In genomic region chr3:135148431-135148830, GRCh38 we compare ENCODE assay signal across 30 cellular contexts.
DNase-seq lines count a peak whose midpoint lies in the region; ATAC-seq and TF ChIP-seq lines count a peak whose summit lies in the region.
"Had no signal": no experiment of that assay in that cellular context is flagged by ENCODE, and none has a peak within 500 bp of the region (broad histone marks: within the 10 kb centered on the region; RNA-seq: fewer than 3 reads in every experiment).

No MANE protein-coding gene starts in this region.

- TF ChIP-seq CTCF in adrenal gland (IDR thresholded peaks at IDR 0.05), result no peak
- no peak for TF ChIP-seq CTCF in gastrocnemius medialis (IDR thresholded peaks at IDR 0.05 in 4 of 5, conservative IDR thresholded peaks at IDR 0.05 in 1 of 5)
- TF ChIP-seq CTCF in omental fat pad (IDR thresholded peaks at IDR 0.05), result no peak

- in situ Hi-C loops in gastrocnemius medialis (cut with MboI; ENCODE audit: low sequenced_read_pairs in 4 of 4), result no loop called here

- DNase-seq in adrenal gland, result peak in 6 of 7 donors; percentile 48 to 84 (median 56)
- peak; percentile 27 for DNase-seq in cardiac septum (ENCODE audit: low spot score)
- DNase-seq in left lobe of liver (ENCODE audit: low spot score), result peak; percentile 91
- peak; percentile 75 to 83 for DNase-seq in gastrocnemius medialis
- DNase-seq in AML-193 (lab: John Stamatoyannopoulos, UW), result no peak
- no peak for DNase-seq in 8988T
- no peak for DNase-seq in omental fat pad (ENCODE audit: low spot score)
- no peak for DNase-seq in cerebellum (ENCODE audit: low spot score)
- DNase-seq: activated CD4-positive, alpha-beta T cell treated with anti-CD3 and anti-CD28 coated beads for 4 hours; activated naive CD4-positive, alpha-beta T cell treated with anti-CD3 and anti-CD28 coated beads, Interleukin-2, amount 10 ng/mL, durations not matched to agents 7 days and 5 days; amniotic stem cell; CD4-positive, alpha-beta memory T cell; DMS 273 treated with DMSO at 0.1 percent for 48 hours; effector CD8-positive, alpha-beta T cell; IMR-90; mammary epithelial cell; NCI-H1436 treated with DMSO at 0.1 percent for 48 hours; NCI-H2081 treated with DMSO at 0.1 percent for 48 hours; NCI-H345; NCI-H748 treated with DMSO at 0.1 percent for 48 hours; Peyer's patch; stimulated activated CD4-positive, alpha-beta T cell treated with anti-CD3 and anti-CD28 coated beads, Interleukin-15, amount 100 ng/mL, for 24 hours; SW 1271; T-helper 9 cell had no signal

- H3K4me1 ChIP-seq in adrenal gland (replicated peaks in 1 of 2) (no peaks in the 10 kb centered on the region), gastrocnemius medialis (peaks cover 18 to 30% of the 10 kb centered on the region in 2 donors)
- H3K4me1 ChIP-seq: A549, Peyer's patch had no signal

- WGBS in adrenal gland, 4 donors, result 22 to 56% (median 44%) methylated on average over 3 of the region's 3 CpGs

- H3K36me3 ChIP-seq in adrenal gland (replicated peaks in 1 of 2) (no peaks in the 10 kb centered on the region), gastrocnemius medialis (no peaks in the 10 kb centered on the region)
- H3K36me3 ChIP-seq: Peyer's patch had no signal

- peak; percentile 45 for ATAC-seq in left lobe of liver
- peak; percentile 96 to 97 for ATAC-seq in gastrocnemius medialis
- no peak for ATAC-seq in omental fat pad (ENCODE audit: low FRiP score)
- ATAC-seq: A549; activated T-helper 17 cell treated with anti-CD3 and anti-CD28 coated beads, Interleukin-2, amount 50 U/mL, for 72 hours; GM23338; stimulated activated memory B cell treated with anti-CD40 and anti-IgM and Interleukin-4, amounts not matched to agents 10 μg/mL and 1 μg/mL and 100 μg/mL, for 72 hours had no signal

- TF ChIP-seq POLR2A in adrenal gland (IDR thresholded peaks at IDR 0.05) (no peak), gastrocnemius medialis (IDR thresholded peaks at IDR 0.05) (peak in 1 of 2 donors; percentile 8)

- H3K27me3 ChIP-seq in adrenal gland (no peaks in the 10 kb centered on the region), gastrocnemius medialis (no peaks in the 10 kb centered on the region)
- H3K27me3 ChIP-seq: Peyer's patch had no signal

- intact Hi-C loops in adrenal gland (cut with DNase I), result no loop called here
- intact Hi-C loops in cardiac septum (cut with DNase I), result no loop called here
- intact Hi-C loops in gastrocnemius medialis (cut with DNase I; ENCODE audit: low total_unique reads), result loop anchor here (1.0 to 10.0 kb wide), 3 partner anchors 12 to 504 kb away; no protein-coding TSS in a partner anchor

- H3K9me3 ChIP-seq in adrenal gland (replicated peaks in 1 of 3), result no peaks in the 10 kb centered on the region
- no peaks in the 10 kb centered on the region for H3K9me3 ChIP-seq in gastrocnemius medialis
- H3K9me3 ChIP-seq: A549, Peyer's patch had no signal

- H3K4me3 ChIP-seq in adrenal gland (no peak overlapping the region), gastrocnemius medialis (no peak overlapping the region)
- H3K4me3 ChIP-seq: A549, GM23338, Peyer's patch had no signal

- H3K27ac ChIP-seq in adrenal gland, result peak overlapping the region in 2 of 5 donors; percentile 42 to 65
- H3K27ac ChIP-seq in gastrocnemius medialis, result peak overlapping the region; percentile 81 to 88 (median 84)
- H3K27ac ChIP-seq: A549, parathyroid adenoma, Peyer's patch, VCaP had no signal

Comparison
In these comparisons a context has a peak if more than half of its experiments do, and no peak if none do; other contexts are left out.
1. DNase-seq: peak in adrenal gland (6 of 7), cardiac septum (single experiment), left lobe of liver (single experiment) and gastrocnemius medialis (2 of 2); none in AML-193 (0 of 2), 8988T (single experiment), omental fat pad (single experiment) and cerebellum (single experiment).